ENCODE assay signal across 8 cellular contexts in genomic region chr3:172040078-172040975, GRCh38. TPM values are rescaled to one million over a fixed set of nuclear protein-coding genes. Genes with fewer than 3 reads are reported as not detected.
A peak's percentile ranks its signal among the peaks of the same experiment; 100 is the strongest.
DNase-seq lines count a peak whose midpoint lies in the region; ATAC-seq lines count a peak whose summit lies in the region.

No MANE protein-coding gene starts in this region.

- no peaks in the 10 kb centered on the region for H3K36me3 Mint-ChIP-seq in stimulated activated naive CD8-positive, alpha-beta T cell treated with anti-CD3 and anti-CD28 coated beads, Interleukin-15, Interleukin-2, amounts not matched to agents 100 ng/mL and 50 ng/mL, for 24 hours (ENCODE audit: low read depth)

- H3K27ac Mint-ChIP-seq in stimulated activated naive CD8-positive, alpha-beta T cell treated with anti-CD3 and anti-CD28 coated beads, Interleukin-15, Interleukin-2, amounts not matched to agents 100 ng/mL and 50 ng/mL, for 24 hours: peak overlapping the region; percentile 77

- peak overlapping the region; percentile 90 to 92 for H3K27ac ChIP-seq in esophagus (ENCODE audit: low read depth in 2 of 2, low read length in 1 of 2)

- ATAC-seq in HG02981 (IDR thresholded peaks at IDR 0.05; ENCODE audit: unreplicated experiment): peak; percentile 30

- H3K27me3 ChIP-seq in esophagus (ENCODE audit: control insufficient read depth in 1 of 2, insufficient read depth in 2 of 2, low read length in 2 of 2): no peaks in the 10 kb centered on the region

- H3K9me3 ChIP-seq in esophagus (ENCODE audit: control insufficient read depth in 2 of 2, insufficient read depth in 1 of 2, low read depth in 1 of 2, low read length in 1 of 2): no peaks in the 10 kb centered on the region

- H3K4me1 Mint-ChIP-seq in stimulated activated naive CD8-positive, alpha-beta T cell treated with anti-CD3 and anti-CD28 coated beads, Interleukin-15, Interleukin-2, amounts not matched to agents 100 ng/mL and 50 ng/mL, for 24 hours (ENCODE audit: low read depth): peaks cover 39% of the 10 kb centered on the region

- peak overlapping the region; percentile 78 to 96 for H3K4me3 ChIP-seq in esophagus (ENCODE audit: low read depth in 1 of 2, low read length in 2 of 2)

- no peaks in the 10 kb centered on the region for H3K4me1 ChIP-seq in esophagus (ENCODE audit: control insufficient read depth in 2 of 2, insufficient read depth in 2 of 2, low read length in 1 of 2)

- WGBS in esophagus, 2 donors: 1% methylated on average over 69 to 103 of the region's 103 CpGs

- H3K9me3 Mint-ChIP-seq in stimulated activated naive CD8-positive, alpha-beta T cell treated with anti-CD3 and anti-CD28 coated beads, Interleukin-15, Interleukin-2, amounts not matched to agents 100 ng/mL and 50 ng/mL, for 24 hours: no peaks in the 10 kb centered on the region

- peak overlapping the region; percentile 89 for H3K4me3 Mint-ChIP-seq in stimulated activated naive CD8-positive, alpha-beta T cell treated with anti-CD3 and anti-CD28 coated beads, Interleukin-15, Interleukin-2, amounts not matched to agents 100 ng/mL and 50 ng/mL, for 24 hours

- H3K27me3 Mint-ChIP-seq in stimulated activated naive CD8-positive, alpha-beta T cell treated with anti-CD3 and anti-CD28 coated beads, Interleukin-15, Interleukin-2, amounts not matched to agents 100 ng/mL and 50 ng/mL, for 24 hours: peaks cover 5% of the 10 kb centered on the region

- DNase-seq in SKM-1 treated with dmso at 0.1 percent for 144 hours (lab: John Stamatoyannopoulos, UW; ENCODE audit: unreplicated experiment) (peak; percentile 34), SKM-1 (lab: John Stamatoyannopoulos, UW; ENCODE audit: unreplicated experiment) (no peak), NCI-H526 (lab: John Stamatoyannopoulos, UW) (peak; percentile 42 to 83), mucosa of gallbladder (ENCODE audit: low spot score) (peak; percentile 72)
- DNase-seq in activated T-cell treated with anti-CD3 and anti-CD28 coated beads, Interleukin-2, amount 50 U/mL, for 48 hours: peak; percentile 49 to 53

- H3K36me3 ChIP-seq in esophagus (ENCODE audit: control insufficient read depth in 2 of 2, insufficient read depth in 2 of 2, low read length in 1 of 2): no peaks in the 10 kb centered on the region

RNA-seq across cellular contexts. Expression of gene FNDC3B, which starts 0.9 kb away (rescaled TPM):
- 1 to 10 TPM; 2.8 to 3.3 TPM for polyA plus RNA-seq in esophagus
- total RNA-seq in mucosa of gallbladder: 103 TPM
